In genomic region chr18:46262856-46263255, GRCh38 we compare ENCODE assay signal across 1 cellular context.
TF ChIP-seq lines count a peak whose summit lies in the region.

No MANE protein-coding gene starts in this region.

TF ChIP-seq in IMR-90, 13 proteins besides CTCF, POLR2A, EP300 and RAD21 (continued from another document):
- no peak for TF ChIP-seq ELK1 (IDR thresholded peaks at IDR 0.05; ENCODE audit: borderline replicate concordance, low read depth, low read length)
- TF ChIP-seq BHLHE40 (IDR thresholded peaks at IDR 0.05; ENCODE audit: low read depth, low read length): no peak
- TF ChIP-seq FOS (IDR thresholded peaks at IDR 0.05; ENCODE audit: low read depth, low read length): no peak
- TF ChIP-seq RCOR1 (IDR thresholded peaks at IDR 0.05; ENCODE audit: insufficient replicate concordance, low read length): no peak
- TF ChIP-seq MAZ (IDR thresholded peaks at IDR 0.05; ENCODE audit: borderline replicate concordance, low read depth, low read length): no peak
- TF ChIP-seq CHD1 (IDR thresholded peaks at IDR 0.05; ENCODE audit: low read depth, low read length): no peak
- no peak for TF ChIP-seq RFX5 (IDR thresholded peaks at IDR 0.05; ENCODE audit: low read depth, low read length)
- no peak for TF ChIP-seq USF2 (IDR thresholded peaks at IDR 0.05; ENCODE audit: low read depth, low read length)
- no peak for TF ChIP-seq CEBPB (IDR thresholded peaks at IDR 0.05; ENCODE audit: low read depth, low read length)
- TF ChIP-seq SMC3 (IDR thresholded peaks at IDR 0.05; ENCODE audit: low read depth, low read length): no peak
- TF ChIP-seq MAFK (IDR thresholded peaks at IDR 0.05; ENCODE audit: low read depth, low read length): no peak
- TF ChIP-seq MXI1 (IDR thresholded peaks at IDR 0.05; ENCODE audit: borderline replicate concordance, low read depth, low read length): no peak
